24 cellular contexts compared by ENCODE assay signal in the genomic region with DNA sequence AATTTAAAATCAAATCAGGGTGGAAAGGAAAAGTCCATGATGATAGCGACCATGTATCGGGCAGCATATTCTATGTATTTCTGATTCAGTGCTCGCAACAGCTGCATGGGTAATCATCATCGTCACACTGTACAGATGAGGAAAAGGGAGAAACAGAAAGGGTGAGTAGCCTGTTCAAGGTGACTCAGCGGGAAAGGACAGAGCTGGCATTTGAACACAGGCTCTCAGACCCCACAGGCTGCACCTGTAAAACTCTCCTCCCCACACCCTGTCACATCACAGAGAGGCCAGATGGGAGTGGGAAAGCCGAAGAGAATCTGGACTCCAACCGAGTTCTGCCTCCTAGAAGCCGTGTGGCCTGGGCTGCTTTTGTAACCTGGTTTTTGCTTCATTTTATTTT. TPM values are rescaled to one million over a fixed set of nuclear protein-coding genes. Genes with fewer than 3 reads are reported as not detected.
DNase-seq lines count a peak whose midpoint lies in the region; ATAC-seq lines count a peak whose summit lies in the region.
"Had no signal": no experiment of that assay in that cellular context is flagged by ENCODE, and none has a peak within 500 bp of the region (broad histone marks: within the 10 kb centered on the region; RNA-seq: fewer than 3 reads in every experiment).

No MANE protein-coding gene starts in this region.

- peaks cover 87% of the 10 kb centered on the region for H3K4me1 Mint-ChIP-seq in T-helper 2 cell treated with Interferon-gamma antibody and Interleukin-4, amounts not matched to agents 5 μg/mL and 100 μg/mL, for 36 hours (ENCODE audit: low read depth)
- H3K4me1 Mint-ChIP-seq in activated CD8-positive, alpha-beta T cell treated with anti-CD3 and anti-CD28 coated beads, Interleukin-2, amount 10 ng/mL, durations not matched to agents 7 days and 5 days (ENCODE audit: low read depth), result peaks cover 61% of the 10 kb centered on the region
- peaks cover 83 to 100% (median 98%) of the 10 kb centered on the region in 7 donors for H3K4me1 Mint-ChIP-seq in naive thymus-derived CD4-positive, alpha-beta T cell
- H3K4me1 Mint-ChIP-seq: H9 had no signal

- H3K27me3 ChIP-seq in BLaER1, result no peaks in the 10 kb centered on the region
- no peaks in the 10 kb centered on the region for H3K27me3 ChIP-seq in naive thymus-derived CD4-positive, alpha-beta T cell (ENCODE audit: control insufficient read depth in 2 of 2, insufficient read depth in 2 of 2, low read length in 2 of 2)
- H3K27me3 ChIP-seq: body of pancreas, stomach had no signal

- H3K27me3 Mint-ChIP-seq in T-helper 2 cell treated with Interferon-gamma antibody and Interleukin-4, amounts not matched to agents 5 μg/mL and 100 μg/mL, for 36 hours (ENCODE audit: low read depth), result no peaks in the 10 kb centered on the region
- peaks cover 7% of the 10 kb centered on the region for H3K27me3 Mint-ChIP-seq in activated CD8-positive, alpha-beta T cell treated with anti-CD3 and anti-CD28 coated beads, Interleukin-2, amount 10 ng/mL, durations not matched to agents 7 days and 5 days (ENCODE audit: low read depth)
- H3K27me3 Mint-ChIP-seq in naive thymus-derived CD4-positive, alpha-beta T cell, result no peaks in the 10 kb centered on the region
- H3K27me3 Mint-ChIP-seq: memory B cell, naive B cell had no signal

- CTCF ChIA-PET in activated CD8-positive, alpha-beta T cell treated with anti-CD3 and anti-CD28 coated beads, Interleukin-2, amount 10 ng/mL, durations not matched to agents 7 days and 5 days (lab: Charles Lee), result interaction anchor here (1.3 kb wide), 1 partner anchor 143 kb away, joined by 3 read pairs; no protein-coding TSS in a partner anchor
- CTCF ChIA-PET in naive thymus-derived CD4-positive, alpha-beta T cell (lab: Charles Lee), result interaction anchor here (1.7 kb wide), 1 partner anchor 9 kb away, joined by 3 read pairs; no protein-coding TSS in a partner anchor

- peaks cover 92% of the 10 kb centered on the region for H3K36me3 ChIP-seq in BLaER1
- peaks cover 0 to 26% (median 0%) of the 10 kb centered on the region in 3 experiments for H3K36me3 ChIP-seq in naive thymus-derived CD4-positive, alpha-beta T cell (ENCODE audit: control insufficient read depth in 2 of 3, insufficient read depth in 3 of 3, low read length in 3 of 3)
- H3K36me3 ChIP-seq: stomach, WERI-Rb-1 had no signal

- POLR2A ChIA-PET in activated CD8-positive, alpha-beta T cell treated with anti-CD3 and anti-CD28 coated beads, Interleukin-2, amount 10 ng/mL, durations not matched to agents 7 days and 5 days (lab: Charles Lee), result no interaction called here
- POLR2A ChIA-PET in naive thymus-derived CD4-positive, alpha-beta T cell (lab: Charles Lee), result interaction anchor here (0.9 to 2.4 kb wide), 3 partner anchors 9 to 101 kb away, joined by 4 to 7 read pairs (median 5); no protein-coding TSS in a partner anchor

- H3K27ac Mint-ChIP-seq in T-helper 2 cell treated with Interferon-gamma antibody and Interleukin-4, amounts not matched to agents 5 μg/mL and 100 μg/mL, for 36 hours, result peak overlapping the region; percentile 83
- H3K27ac Mint-ChIP-seq in activated CD8-positive, alpha-beta T cell treated with anti-CD3 and anti-CD28 coated beads, Interleukin-2, amount 10 ng/mL, durations not matched to agents 7 days and 5 days, result peak overlapping the region; percentile 19
- peak overlapping the region in 8 of 9 donors; percentile 65 to 100 (median 86) for H3K27ac Mint-ChIP-seq in naive thymus-derived CD4-positive, alpha-beta T cell
- H3K27ac Mint-ChIP-seq: H9, memory B cell, type B pancreatic cell had no signal

- no peak for ATAC-seq in activated CD8-positive, alpha-beta T cell treated with anti-CD3 and anti-CD28 coated beads, Interleukin-2, amount 10 ng/mL, durations not matched to agents 7 days and 5 days
- no peak for ATAC-seq in naive thymus-derived CD4-positive, alpha-beta T cell
- ATAC-seq: body of pancreas, left cardiac atrium had no signal

- no peaks in the 10 kb centered on the region for H3K9me3 Mint-ChIP-seq in T-helper 2 cell treated with Interferon-gamma antibody and Interleukin-4, amounts not matched to agents 5 μg/mL and 100 μg/mL, for 36 hours
- H3K9me3 Mint-ChIP-seq in activated CD8-positive, alpha-beta T cell treated with anti-CD3 and anti-CD28 coated beads, Interleukin-2, amount 10 ng/mL, durations not matched to agents 7 days and 5 days (ENCODE audit: insufficient read depth), result no peaks in the 10 kb centered on the region
- H3K9me3 Mint-ChIP-seq in naive thymus-derived CD4-positive, alpha-beta T cell, result peaks cover 0 to 5% (median 0%) of the 10 kb centered on the region in 11 donors
- H3K9me3 Mint-ChIP-seq: H9, naive B cell, type B pancreatic cell had no signal

- peaks cover 28% of the 10 kb centered on the region for H3K9me3 ChIP-seq in BLaER1
- no peaks in the 10 kb centered on the region for H3K9me3 ChIP-seq in naive thymus-derived CD4-positive, alpha-beta T cell (ENCODE audit: control insufficient read depth in 2 of 3, low read length in 3 of 3)
- H3K9me3 ChIP-seq: body of pancreas, stomach had no signal

- no peak overlapping the region for H3K4me3 ChIP-seq in BLaER1
- no peak overlapping the region for H3K4me3 ChIP-seq in naive thymus-derived CD4-positive, alpha-beta T cell (ENCODE audit: low read length)
- H3K4me3 ChIP-seq: body of pancreas, PC-9, stomach had no signal

- peak overlapping the region; percentile 2 for H3K4me3 Mint-ChIP-seq in T-helper 2 cell treated with Interferon-gamma antibody and Interleukin-4, amounts not matched to agents 5 μg/mL and 100 μg/mL, for 36 hours
- no peak overlapping the region for H3K4me3 Mint-ChIP-seq in activated CD8-positive, alpha-beta T cell treated with anti-CD3 and anti-CD28 coated beads, Interleukin-2, amount 10 ng/mL, durations not matched to agents 7 days and 5 days
- peak overlapping the region in 9 of 10 donors; percentile 11 to 98 (median 48) for H3K4me3 Mint-ChIP-seq in naive thymus-derived CD4-positive, alpha-beta T cell
- H3K4me3 Mint-ChIP-seq: H9, memory B cell, type B pancreatic cell had no signal

- H3K4me1 ChIP-seq in BLaER1, result peaks cover 99% of the 10 kb centered on the region
- peaks cover 77 to 81% of the 10 kb centered on the region in 2 donors for H3K4me1 ChIP-seq in naive thymus-derived CD4-positive, alpha-beta T cell (ENCODE audit: control insufficient read depth in 2 of 2, insufficient read depth in 2 of 2, low read length in 2 of 2)
- H3K4me1 ChIP-seq: body of pancreas had no signal

- peak overlapping the region; percentile 15; the same call in 1 of the 2 replicates for H3K4me2 ChIP-seq in BLaER1
- H3K4me2 ChIP-seq: PC-9 had no signal

- peaks cover 83% of the 10 kb centered on the region for H3K36me3 Mint-ChIP-seq in T-helper 2 cell treated with Interferon-gamma antibody and Interleukin-4, amounts not matched to agents 5 μg/mL and 100 μg/mL, for 36 hours (ENCODE audit: low read depth)
- H3K36me3 Mint-ChIP-seq in activated CD8-positive, alpha-beta T cell treated with anti-CD3 and anti-CD28 coated beads, Interleukin-2, amount 10 ng/mL, durations not matched to agents 7 days and 5 days (ENCODE audit: low read depth), result peaks cover 10% of the 10 kb centered on the region
- peaks cover 22 to 64% (median 49%) of the 10 kb centered on the region in 5 donors for H3K36me3 Mint-ChIP-seq in naive thymus-derived CD4-positive, alpha-beta T cell
- H3K36me3 Mint-ChIP-seq: type B pancreatic cell had no signal

- peaks cover 91% of the 10 kb centered on the region for H4K20me1 ChIP-seq in BLaER1

- peak overlapping the region; percentile 58 for H3K27ac ChIP-seq in BLaER1
- no peak overlapping the region for H3K27ac ChIP-seq in naive thymus-derived CD4-positive, alpha-beta T cell (ENCODE audit: low read depth, low read length)
- H3K27ac ChIP-seq: 22Rv1, body of pancreas, PC-9, stomach, WERI-Rb-1 had no signal

- DNase-seq in T-helper 2 cell treated with Interferon-gamma antibody and Interleukin-4, amounts not matched to agents 5 μg/mL and 100 μg/mL, for 36 hours (ENCODE audit: low spot score), result no peak
- no peak for DNase-seq in T-helper 2 cell
- DNase-seq in activated CD8-positive, alpha-beta T cell treated with anti-CD3 and anti-CD28 coated beads, Interleukin-2, amount 10 ng/mL, durations not matched to agents 7 days and 5 days, result no peak
- DNase-seq in naive thymus-derived CD4-positive, alpha-beta T cell, result no peak
- no peak for DNase-seq in NCI-H1417 (lab: John Stamatoyannopoulos, UW)
- DNase-seq in occipital lobe (lab: John Stamatoyannopoulos, UW), result no peak
- no peak for DNase-seq in NCI-H1694 treated with DMSO at 0.1 percent for 48 hours (lab: John Stamatoyannopoulos, UW)
- DNase-seq: body of pancreas, Calu3, H9, left cardiac atrium, naive B cell, NCI-H187, NCI-H226, NCI-H774, PC-9, posterior cingulate gyrus, SHP77 treated with DMSO at 0.1 percent for 48 hours, stomach, WERI-Rb-1 had no signal

- no peak overlapping the region for H3K9ac ChIP-seq in BLaER1

- intact Hi-C loops in naive thymus-derived CD4-positive, alpha-beta T cell (cut with micrococcal nuclease), result no loop called here

RNA-seq across cellular contexts. Expression of a gene that starts 14.0 kb away (rescaled TPM):
- total RNA-seq in activated CD8-positive, alpha-beta T cell treated with anti-CD3 and anti-CD28 coated beads, Interleukin-2, amount 10 ng/mL, durations not matched to agents 7 days and 5 days, result 10 to 100 TPM; 10.4 to 10.6 TPM
- 100 to 1,000 TPM in 1 of 5 experiments, 10 to 100 TPM in 4; 55.3 to 154 (median 98.5) TPM for total RNA-seq in naive thymus-derived CD4-positive, alpha-beta T cell
- polyA plus RNA-seq in naive thymus-derived CD4-positive, alpha-beta T cell, result 10 to 100 TPM; 27.9 to 42.8 TPM
- 2.0 TPM for total RNA-seq in occipital lobe

Comparison
In these comparisons a context has a peak if more than half of its experiments do, and no peak if none do; other contexts are left out.
1. H3K27ac Mint-ChIP-seq: peak in every context shown above with its lines; median percentile 86 in naive thymus-derived CD4-positive, alpha-beta T cell; 83 in T-helper 2 cell treated with Interferon-gamma antibody and Interleukin-4, amounts not matched to agents 5 μg/mL and 100 μg/mL, for 36 hours; 19 in activated CD8-positive, alpha-beta T cell treated with anti-CD3 and anti-CD28 coated beads, Interleukin-2, amount 10 ng/mL, durations not matched to agents 7 days and 5 days.
2. RNA of a gene that starts 14.0 kb away (total RNA-seq): 55.3 to 154 TPM in naive thymus-derived CD4-positive, alpha-beta T cell; 10.4 to 10.6 TPM in activated CD8-positive, alpha-beta T cell treated with anti-CD3 and anti-CD28 coated beads, Interleukin-2, amount 10 ng/mL, durations not matched to agents 7 days and 5 days and 2.0 TPM in occipital lobe (single experiment); every median in the first group is over 4 times any median in the second.